ENCODE assay signal across 8 cellular contexts in genomic region chr6:42774821-42775487, GRCh38. TPM values are rescaled to one million over a fixed set of nuclear protein-coding genes. Genes with fewer than 3 reads are reported as not detected.
A peak's percentile ranks its signal among the peaks of the same experiment; 100 is the strongest.
DNase-seq lines count a peak whose midpoint lies in the region; ATAC-seq and TF ChIP-seq lines count a peak whose summit lies in the region.
"Not testable (repeated sequence)": the region's sequence is repeated elsewhere in the genome, so short reads cannot be mapped to it uniquely, and the experiment has no call there.

No MANE protein-coding gene starts in this region.

- not testable (repeated sequence) for H3K27ac ChIP-seq in mesendoderm (ENCODE audit: low read depth, low read length)

- H3K4me1 ChIP-seq in mesendoderm (ENCODE audit: control insufficient read depth, low read depth, low read length): not testable (repeated sequence)

- not testable (repeated sequence) for H3K4ac ChIP-seq in mesendoderm (ENCODE audit: low read depth, low read length)

- H4K8ac ChIP-seq in mesendoderm (ENCODE audit: low read depth, low read length): peak overlapping the region; percentile 81

- not testable (repeated sequence) for H3K36me3 Mint-ChIP-seq in activated naive CD8-positive, alpha-beta T cell treated with anti-CD3 and anti-CD28 coated beads, Interleukin-2, amount 50 U/mL, for 24 hours (ENCODE audit: low read depth); stimulated activated memory B cell treated with anti-CD40 and anti-IgM and Interleukin-4, amounts not matched to agents 10 μg/mL and 1 μg/mL and 100 μg/mL, for 72 hours

- H3K79me2 ChIP-seq in mesendoderm (ENCODE audit: control insufficient read depth, insufficient read depth, low read length): not testable (repeated sequence)

- ATAC-seq in GM19467 (IDR thresholded peaks at IDR 0.05; ENCODE audit: unreplicated experiment) (peak; percentile 45), HG03097 (IDR thresholded peaks at IDR 0.05; ENCODE audit: low FRiP score, unreplicated experiment) (peak; percentile 36)
- ATAC-seq in activated naive CD8-positive, alpha-beta T cell treated with anti-CD3 and anti-CD28 coated beads, Interleukin-2, amount 50 U/mL, for 24 hours: peak; percentile 73
- ATAC-seq in stimulated activated memory B cell treated with anti-CD40 and anti-IgM and Interleukin-4, amounts not matched to agents 10 μg/mL and 1 μg/mL and 100 μg/mL, for 72 hours: peak; percentile 87

- DNase-seq in GM12864 (ENCODE audit: low read depth): peak; percentile 82
- peak; percentile 88 for DNase-seq in NOMO-1 treated with DMSO at 0.1 percent for 48 hours (lab: John Stamatoyannopoulos, UW; ENCODE audit: unreplicated experiment)
- DNase-seq in activated CD4-positive, alpha-beta T cell treated with anti-CD3 and anti-CD28 coated beads for 4 hours: peak; percentile 35 to 42
- DNase-seq in activated naive CD8-positive, alpha-beta T cell treated with anti-CD3 and anti-CD28 coated beads, Interleukin-2, amount 50 U/mL, for 24 hours: peak; percentile 57
- DNase-seq in mesendoderm: not testable (repeated sequence)

- H2BK120ac ChIP-seq in mesendoderm (ENCODE audit: low read depth, low read length): not testable (repeated sequence)

- H3K9me3 Mint-ChIP-seq in activated naive CD8-positive, alpha-beta T cell treated with anti-CD3 and anti-CD28 coated beads, Interleukin-2, amount 50 U/mL, for 24 hours; stimulated activated memory B cell treated with anti-CD40 and anti-IgM and Interleukin-4, amounts not matched to agents 10 μg/mL and 1 μg/mL and 100 μg/mL, for 72 hours: not testable (repeated sequence)

- H3K56ac ChIP-seq in mesendoderm (ENCODE audit: low read length): not testable (repeated sequence)

- H3K27me3 ChIP-seq in mesendoderm (ENCODE audit: insufficient read depth, low read length, poor library complexity): not testable (repeated sequence)

- H3K4me2 ChIP-seq in mesendoderm (ENCODE audit: low read length): not testable (repeated sequence)

- not testable (repeated sequence) for TF ChIP-seq CTCF in GM12864 (IDR thresholded peaks at IDR 0.05; ENCODE audit: low read depth, low read length, missing control alignments)

- not testable (repeated sequence) for H3K79me1 ChIP-seq in mesendoderm (ENCODE audit: low read length)

- peak overlapping the region; percentile 90 for H3K27ac Mint-ChIP-seq in activated naive CD8-positive, alpha-beta T cell treated with anti-CD3 and anti-CD28 coated beads, Interleukin-2, amount 50 U/mL, for 24 hours
- peak overlapping the region; percentile 96 for H3K27ac Mint-ChIP-seq in stimulated activated memory B cell treated with anti-CD40 and anti-IgM and Interleukin-4, amounts not matched to agents 10 μg/mL and 1 μg/mL and 100 μg/mL, for 72 hours

- H3K36me3 ChIP-seq in mesendoderm (ENCODE audit: control insufficient read depth, insufficient read depth, low read length): not testable (repeated sequence)

- H3K4me3 ChIP-seq in GM12864 (ENCODE audit: low read depth, low read length): peak overlapping the region; percentile 23; the same call in 1 of the 2 replicates
- not testable (repeated sequence) for H3K4me3 ChIP-seq in mesendoderm (ENCODE audit: low read length)

- peaks cover 76% of the 10 kb centered on the region for H3K4me1 Mint-ChIP-seq in activated naive CD8-positive, alpha-beta T cell treated with anti-CD3 and anti-CD28 coated beads, Interleukin-2, amount 50 U/mL, for 24 hours
- H3K4me1 Mint-ChIP-seq in stimulated activated memory B cell treated with anti-CD40 and anti-IgM and Interleukin-4, amounts not matched to agents 10 μg/mL and 1 μg/mL and 100 μg/mL, for 72 hours: peaks cover 80% of the 10 kb centered on the region

- no CpG with 5 or more reads among the region's 10 CpGs for WGBS in mesendoderm (ENCODE audit: extremely low coverage, insufficient coverage, low lambda C conversion rate)

- not testable (repeated sequence) for H3K9ac ChIP-seq in mesendoderm (ENCODE audit: low read length)

- H2AK5ac ChIP-seq in mesendoderm (ENCODE audit: low read length): not testable (repeated sequence)

- H3K27me3 Mint-ChIP-seq in activated naive CD8-positive, alpha-beta T cell treated with anti-CD3 and anti-CD28 coated beads, Interleukin-2, amount 50 U/mL, for 24 hours; stimulated activated memory B cell treated with anti-CD40 and anti-IgM and Interleukin-4, amounts not matched to agents 10 μg/mL and 1 μg/mL and 100 μg/mL, for 72 hours: not testable (repeated sequence)

- H4K5ac ChIP-seq in mesendoderm (ENCODE audit: low read length): not testable (repeated sequence)

- H2BK15ac ChIP-seq in mesendoderm (replicated peaks; ENCODE audit: low read depth): not testable (repeated sequence)

- H2BK5ac ChIP-seq in mesendoderm (ENCODE audit: low read length): not testable (repeated sequence)

- peak overlapping the region; percentile 72 for H3K4me3 Mint-ChIP-seq in activated naive CD8-positive, alpha-beta T cell treated with anti-CD3 and anti-CD28 coated beads, Interleukin-2, amount 50 U/mL, for 24 hours
- H3K4me3 Mint-ChIP-seq in stimulated activated memory B cell treated with anti-CD40 and anti-IgM and Interleukin-4, amounts not matched to agents 10 μg/mL and 1 μg/mL and 100 μg/mL, for 72 hours: peak overlapping the region; percentile 83

- not testable (repeated sequence) for H3K18ac ChIP-seq in mesendoderm (ENCODE audit: low read length)

- not testable (repeated sequence) for H3K23ac ChIP-seq in mesendoderm (ENCODE audit: low read length)

RNA-seq across cellular contexts. Expression of gene BICRAL, which starts 6.9 kb away (rescaled TPM):
- 7.6 TPM for polyA plus RNA-seq in mesendoderm (2013, experiment 1 of 2)
- polyA plus RNA-seq in mesendoderm (2013, experiment 2 of 2): 7.4 TPM

RNA-seq across cellular contexts. Expression of gene TBCC, which starts 29.1 kb away (rescaled TPM):
- polyA plus RNA-seq in mesendoderm (2013, experiment 1 of 2): 23.2 TPM
- polyA plus RNA-seq in mesendoderm (2013, experiment 2 of 2): 22.7 TPM

RNA-seq across cellular contexts. Expression of gene PRPH2, which starts 52.6 kb away (rescaled TPM):
- polyA plus RNA-seq in mesendoderm (2013, experiment 1 of 2): 0.29 TPM
- polyA plus RNA-seq in mesendoderm (2013, experiment 2 of 2): 0.35 TPM

Comparison
In these comparisons a context has a peak if more than half of its experiments do, and no peak if none do; other contexts are left out.
1. ATAC-seq: peak in every context shown above with its lines; median percentile 87 in stimulated activated memory B cell treated with anti-CD40 and anti-IgM and Interleukin-4, amounts not matched to agents 10 μg/mL and 1 μg/mL and 100 μg/mL, for 72 hours; 73 in activated naive CD8-positive, alpha-beta T cell treated with anti-CD3 and anti-CD28 coated beads, Interleukin-2, amount 50 U/mL, for 24 hours; 45 in GM19467; 36 in HG03097.